ENCODE assay signal across 8 cellular contexts in the genomic region with DNA sequence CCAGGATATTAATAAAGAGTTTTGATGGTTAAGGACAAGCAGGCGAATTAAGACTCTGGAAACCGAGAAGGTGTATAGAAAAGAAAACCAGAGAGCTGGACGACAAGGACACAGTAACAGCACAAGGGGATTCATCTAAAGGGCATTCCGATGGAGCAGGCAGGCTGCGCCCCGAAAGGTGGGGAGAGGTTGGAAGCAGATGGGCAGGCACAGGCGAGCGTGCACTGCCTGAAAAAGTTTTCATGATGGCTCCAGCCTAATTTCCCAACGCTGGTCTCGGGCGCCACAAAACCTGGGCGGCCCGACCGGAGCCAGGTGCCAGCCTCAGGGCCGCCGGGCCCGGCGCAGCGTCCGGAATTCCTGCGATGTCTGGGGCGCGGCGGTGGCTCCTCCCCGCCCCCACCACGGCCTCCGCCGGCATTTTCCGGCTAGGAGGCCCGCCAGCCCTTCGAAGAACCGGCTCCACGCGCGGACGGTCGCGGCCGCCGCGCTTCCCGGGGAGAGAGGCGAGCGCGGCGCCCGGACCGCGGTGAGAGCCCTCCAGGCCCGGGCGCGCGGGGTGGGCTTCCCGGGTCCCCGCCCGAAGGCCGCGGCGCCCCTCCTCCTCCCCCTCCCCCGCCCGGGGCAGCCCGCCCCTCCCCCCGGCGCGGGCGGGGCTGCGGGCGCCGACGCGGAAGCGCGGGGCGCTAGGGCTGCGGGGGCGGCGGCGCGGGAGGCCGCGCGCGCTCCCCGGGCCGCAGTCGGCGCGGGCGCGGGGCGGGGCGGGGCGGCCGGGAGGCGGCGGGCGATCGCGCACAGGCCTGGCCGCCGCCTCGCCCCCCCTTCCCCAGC. TPM values are rescaled to one million over a fixed set of nuclear protein-coding genes. Genes with fewer than 3 reads are reported as not detected.
DNase-seq lines count a peak whose midpoint lies in the region; ATAC-seq and TF ChIP-seq lines count a peak whose summit lies in the region.

No MANE protein-coding gene starts in this region.

- intact Hi-C loops in heart right ventricle (cut with DNase I): loop anchor here in 8 of 10 donors (1.0 to 10.0 kb wide), 19 partner anchors 27 to 201 kb away; partner anchors contain the start of gene VPS26C (in 6 of the 8)
- intact Hi-C loops in posterior cingulate gyrus (cut with DNase I): loop anchor here (1.0 to 10.0 kb wide), 5 partner anchors 96 to 291 kb away; partner anchors contain the start of genes PIGP, TTC3 and VPS26C

- peaks cover 0 to 39% (median 35%) of the 10 kb centered on the region in 9 donors for H3K4me1 ChIP-seq in heart right ventricle

- H3K9me3 ChIP-seq in heart right ventricle: no peaks in the 10 kb centered on the region

- peak overlapping the region; percentile 74 to 98 (median 90) for H3K4me3 ChIP-seq in heart right ventricle

- peak overlapping the region; percentile 100 for H3K27ac Mint-ChIP-seq in activated naive CD8-positive, alpha-beta T cell treated with anti-CD3 and anti-CD28 coated beads, Interleukin-2, amount 50 U/mL, for 24 hours

- peak overlapping the region; percentile 98 to 100 (median 100) for H3K27ac ChIP-seq in heart right ventricle

- peak in 1 of 9 donors; percentile 19 for TF ChIP-seq CTCF in heart right ventricle (IDR thresholded peaks at IDR 0.05)

- H3K27me3 ChIP-seq in heart right ventricle: no peaks in the 10 kb centered on the region

- no peaks in the 10 kb centered on the region for H3K36me3 ChIP-seq in heart right ventricle

- H3K4me3 Mint-ChIP-seq in activated naive CD8-positive, alpha-beta T cell treated with anti-CD3 and anti-CD28 coated beads, Interleukin-2, amount 50 U/mL, for 24 hours: peak overlapping the region; percentile 98

- DNase-seq in Caki2 (ENCODE audit: low read depth) (peak; percentile 80), HPDE6-E6E7 (ENCODE audit: extremely low spot score) (peak; percentile 62), SK-N-DZ (ENCODE audit: low spot score) (peak; percentile 41), heart right ventricle (peak; percentile 58 to 77), posterior cingulate gyrus (peak in 9 of 10 donors; percentile 35 to 90 (median 43)), SKM-1 treated with dmso at 0.1 percent for 144 hours (lab: John Stamatoyannopoulos, UW; ENCODE audit: unreplicated experiment) (no peak)
- peak; percentile 67 for DNase-seq in activated naive CD8-positive, alpha-beta T cell treated with anti-CD3 and anti-CD28 coated beads, Interleukin-2, amount 50 U/mL, for 24 hours

- peak; percentile 27 for ATAC-seq in GM21360 (IDR thresholded peaks at IDR 0.05; ENCODE audit: unreplicated experiment)
- ATAC-seq in activated naive CD8-positive, alpha-beta T cell treated with anti-CD3 and anti-CD28 coated beads, Interleukin-2, amount 50 U/mL, for 24 hours: peak; percentile 8
- ATAC-seq in heart right ventricle: peak; percentile 28 to 49 (median 42)

- in situ Hi-C loops in Caki2 (cut with HindIII; ENCODE audit: low pct_unique_long_range_greater_than_20kb, low sequenced_read_pairs): no loop called here

- H3K27me3 Mint-ChIP-seq in activated naive CD8-positive, alpha-beta T cell treated with anti-CD3 and anti-CD28 coated beads, Interleukin-2, amount 50 U/mL, for 24 hours: peaks cover 2% of the 10 kb centered on the region

- WGBS in heart right ventricle, 2 donors: 0 to 1% methylated on average over 59 to 78 of the region's 102 CpGs

- no peaks in the 10 kb centered on the region for H3K9me3 Mint-ChIP-seq in activated naive CD8-positive, alpha-beta T cell treated with anti-CD3 and anti-CD28 coated beads, Interleukin-2, amount 50 U/mL, for 24 hours

- peaks cover 3% of the 10 kb centered on the region for H3K36me3 Mint-ChIP-seq in activated naive CD8-positive, alpha-beta T cell treated with anti-CD3 and anti-CD28 coated beads, Interleukin-2, amount 50 U/mL, for 24 hours (ENCODE audit: low read depth)

- peaks cover 41% of the 10 kb centered on the region for H3K4me1 Mint-ChIP-seq in activated naive CD8-positive, alpha-beta T cell treated with anti-CD3 and anti-CD28 coated beads, Interleukin-2, amount 50 U/mL, for 24 hours

RNA-seq across cellular contexts. Expression of gene DYRK1A, which starts 0.7 kb away (rescaled TPM):
- 20.3 and 43.5 TPM in 2 replicates for total RNA-seq in Caki2 (2014; rRNA removed; shearing (Covaris generic); ENCODE audit: low replicate concordance)
- 18.8 and 20.9 TPM in 2 replicates for polyA plus RNA-seq in SK-N-DZ (2014; cell fraction: cytosol; rRNA removed)
- polyA plus RNA-seq in SK-N-DZ (2014; cell fraction: nucleus; rRNA removed): 16.4 and 20.3 TPM in 2 replicates
- total RNA-seq in heart right ventricle: 10 to 100 TPM; 57.6 to 94.2 (median 75.0) TPM
- polyA plus RNA-seq in heart right ventricle: 10 to 100 TPM; 24.7 to 30.6 TPM
